Comparison of ENCODE assay signal across 1 cellular context in genomic region chr14:32590157-32590556, GRCh38.
TF ChIP-seq lines count a peak whose summit lies in the region.

No MANE protein-coding gene starts in this region.

TF ChIP-seq in IMR-90, 13 proteins besides CTCF, POLR2A, EP300 and RAD21 (continued from another document):
- TF ChIP-seq CHD1 (IDR thresholded peaks at IDR 0.05; ENCODE audit: low read depth, low read length) (no peak), MXI1 (IDR thresholded peaks at IDR 0.05; ENCODE audit: borderline replicate concordance, low read depth, low read length) (no peak), SMC3 (IDR thresholded peaks at IDR 0.05; ENCODE audit: low read depth, low read length) (no peak), FOS (IDR thresholded peaks at IDR 0.05; ENCODE audit: low read depth, low read length) (no peak), RCOR1 (IDR thresholded peaks at IDR 0.05; ENCODE audit: insufficient replicate concordance, low read length) (no peak), MAFK (IDR thresholded peaks at IDR 0.05; ENCODE audit: low read depth, low read length) (no peak), CEBPB (IDR thresholded peaks at IDR 0.05; ENCODE audit: low read depth, low read length) (peak; percentile 63)
